In genomic region chr2:57549642-57550102, GRCh38 we compare ENCODE assay signal across 8 cellular contexts.
DNase-seq lines count a peak whose midpoint lies in the region; ATAC-seq, FAIRE-seq and TF ChIP-seq lines count a peak whose summit lies in the region.

No MANE protein-coding gene starts in this region.

- DNase-seq in EH (ENCODE audit: low read depth) (peak; percentile 27), HTR-8/SVneo (ENCODE audit: insufficient read length, low spot score) (peak; percentile 7), immature natural killer cell (no peak), cerebellar cortex (ENCODE audit: low spot score) (no peak)
- no peak for DNase-seq in stimulated activated CD4-positive, alpha-beta T cell treated with anti-CD3 and anti-CD28 coated beads, Interleukin-1b, Interleukin-23, amount 100 ng/mL, for 48 hours

- H3K27ac ChIP-seq in SU-DHL-6 (ENCODE audit: low read depth, low read length) (no peak overlapping the region), neural cell (ENCODE audit: low read length) (no peak overlapping the region)

- H3K9me2 ChIP-seq in SU-DHL-6 (replicated peaks; ENCODE audit: insufficient read depth, low read length) (no peaks in the 10 kb centered on the region), neural cell (ENCODE audit: insufficient read depth, low read length) (no peaks in the 10 kb centered on the region)

- no peaks in the 10 kb centered on the region for H3K79me2 ChIP-seq in SU-DHL-6 (ENCODE audit: insufficient read depth, low read length)
- H3K79me2 ChIP-seq in neural cell (replicated peaks; ENCODE audit: insufficient read depth, low read length) = no peaks in the 10 kb centered on the region

- peaks cover 8 to 70% (median 33%) of the 10 kb centered on the region in 6 donors for H3K9me3 Mint-ChIP-seq in immature natural killer cell

- no peaks in the 10 kb centered on the region for H3K36me3 ChIP-seq in SU-DHL-6 (ENCODE audit: low read length)
- H3K36me3 ChIP-seq in neural cell (ENCODE audit: insufficient read depth, low read length) = no peaks in the 10 kb centered on the region

- H2AFZ ChIP-seq in SU-DHL-6 (ENCODE audit: low read depth, low read length, severe bottlenecking) (no peak overlapping the region), neural cell (ENCODE audit: low read depth, low read length) (no peak overlapping the region)

- TF ChIP-seq CTCF in SU-DHL-6 (IDR thresholded peaks at IDR 0.05; ENCODE audit: insufficient read depth, low read length, poor library complexity, severe bottlenecking) = peak; percentile 45
- TF ChIP-seq CTCF in neural cell (IDR thresholded peaks at IDR 0.05; ENCODE audit: poor library complexity, severe bottlenecking) = peak; percentile 40

- H3K9me3 ChIP-seq in SU-DHL-6 (ENCODE audit: insufficient read depth, low read length) = no peaks in the 10 kb centered on the region
- H3K9me3 ChIP-seq in neural cell (ENCODE audit: low read length) = no peaks in the 10 kb centered on the region

- peak; percentile 59 for FAIRE-seq in HTR-8/SVneo (lab: Jason Lieb, UNC)

- no peak overlapping the region for H3K4me3 ChIP-seq in SU-DHL-6 (ENCODE audit: insufficient read depth, low read length, poor library complexity, severe bottlenecking)
- H3K4me3 ChIP-seq in neural cell (ENCODE audit: low read length) = no peak overlapping the region

- H4K20me1 ChIP-seq in SU-DHL-6 (ENCODE audit: low read depth, low read length) (no peaks in the 10 kb centered on the region), neural cell (ENCODE audit: insufficient read depth) (no peaks in the 10 kb centered on the region)

- H3F3A ChIP-seq in SU-DHL-6 (ENCODE audit: insufficient read depth) (no peaks in the 10 kb centered on the region), neural cell (ENCODE audit: insufficient read depth, low read length, poor library complexity, severe bottlenecking) (no peaks in the 10 kb centered on the region)

- H3K27me3 Mint-ChIP-seq in immature natural killer cell (ENCODE audit: low read depth in 3 of 3) = peaks cover 0 to 1% (median 0%) of the 10 kb centered on the region in 3 donors

- H3K4me2 ChIP-seq in SU-DHL-6 (ENCODE audit: low read depth, low read length, poor library complexity, severe bottlenecking) (no peak overlapping the region), neural cell (ENCODE audit: low read length) (no peak overlapping the region)

- no peak for TF ChIP-seq RAD21 in neural cell (conservative IDR thresholded peaks at IDR 0.05)

- H3K27me3 ChIP-seq in SU-DHL-6 (ENCODE audit: low read length) = no peaks in the 10 kb centered on the region
- no peaks in the 10 kb centered on the region for H3K27me3 ChIP-seq in neural cell (ENCODE audit: insufficient read depth, low read depth, low read length)

- ATAC-seq in GM21360 (IDR thresholded peaks at IDR 0.05; ENCODE audit: unreplicated experiment) = peak; percentile 77

- no peak overlapping the region for H3K27ac Mint-ChIP-seq in immature natural killer cell

- H3K9ac ChIP-seq in SU-DHL-6 (ENCODE audit: low read length) = no peak overlapping the region
- H3K9ac ChIP-seq in neural cell (ENCODE audit: low read length) = no peak overlapping the region

- H3K36me3 Mint-ChIP-seq in immature natural killer cell = peaks cover 0 to 4% (median 0%) of the 10 kb centered on the region in 3 donors

- TF ChIP-seq EP300 in neural cell (conservative IDR thresholded peaks at IDR 0.05; ENCODE audit: poor library complexity, severe bottlenecking) = no peak

- no peak overlapping the region for H3K4me3 Mint-ChIP-seq in immature natural killer cell

- H3K4me1 Mint-ChIP-seq in immature natural killer cell = no peaks in the 10 kb centered on the region

TF ChIP-seq in neural cell, 6 proteins besides CTCF, POLR2A, EP300 and RAD21:
- no peak for TF ChIP-seq EZH2 (IDR thresholded peaks at IDR 0.05; ENCODE audit: borderline replicate concordance, insufficient read depth, low read length, poor library complexity, severe bottlenecking)
- no peak for TF ChIP-seq TAF1 (IDR thresholded peaks at IDR 0.05; ENCODE audit: low read depth)
- no peak for TF ChIP-seq REST (IDR thresholded peaks at IDR 0.05; ENCODE audit: borderline replicate concordance)
- no peak for TF ChIP-seq SMC3 (conservative IDR thresholded peaks at IDR 0.05; ENCODE audit: poor library complexity)
- TF ChIP-seq POLR2AphosphoS5 (IDR thresholded peaks at IDR 0.05) = no peak
- TF ChIP-seq MXI1 (conservative IDR thresholded peaks at IDR 0.05; ENCODE audit: poor library complexity, severe bottlenecking) = no peak
TF ChIP-seq in neural cell: peak in this region for 0.

Comparison
In these comparisons a context has a peak if more than half of its experiments do, and no peak if none do; other contexts are left out.
1. DNase-seq: peak in EH (single experiment) and HTR-8/SVneo (single experiment); none in immature natural killer cell (0 of 3), cerebellar cortex (single experiment) and stimulated activated CD4-positive, alpha-beta T cell treated with anti-CD3 and anti-CD28 coated beads, Interleukin-1b, Interleukin-23, amount 100 ng/mL, for 48 hours (single experiment).